Comparison of ENCODE assay signal across 33 cellular contexts in genomic region chr5:5266296-5266695, GRCh38.
"Had no signal": no experiment of that assay in that cellular context is flagged by ENCODE, and none has a peak within 500 bp of the region (broad histone marks: within the 10 kb centered on the region; RNA-seq: fewer than 3 reads in every experiment).

No MANE protein-coding gene starts in this region.

- H3K27ac ChIP-seq: ascending aorta, breast epithelium, coronary artery, dorsolateral prefrontal cortex, gastroesophageal sphincter, heart right ventricle, WERI-Rb-1 had no signal

- H3K9me3 ChIP-seq: ascending aorta, breast epithelium, heart right ventricle had no signal

- ATAC-seq: activated CD4-positive, alpha-beta T cell treated with anti-CD3 and anti-CD28 coated beads for 36 hours; activated CD8-positive, alpha-beta memory T cell treated with anti-CD3 and anti-CD28 coated beads, Interleukin-2, amount 10 ng/mL, durations not matched to agents 7 days and 5 days; activated CD8-positive, alpha-beta T cell treated with anti-CD3 and anti-CD28 coated beads, Interleukin-2, amount 10 ng/mL, durations not matched to agents 7 days and 5 days; activated naive CD4-positive, alpha-beta T cell treated with anti-CD3 and anti-CD28 coated beads, Interleukin-2, amount 50 U/mL, for 72 hours; activated T-cell treated with anti-CD3 and anti-CD28 coated beads, Interleukin-2, amount 50 U/mL, for 72 hours; esophagus mucosa; gastroesophageal sphincter; heart right ventricle; T-helper 17 cell had no signal

- H3K4me1 ChIP-seq: ascending aorta, breast epithelium had no signal

- H3K4me1 Mint-ChIP-seq: activated CD4-positive, alpha-beta T cell treated with anti-CD3 and anti-CD28 coated beads for 36 hours; activated CD4-positive, alpha-beta T cell treated with anti-CD3 and anti-CD28 coated beads, Interleukin-2, amount 10 ng/mL, durations not matched to agents 24 days and 14 days; activated CD8-positive, alpha-beta memory T cell treated with anti-CD3 and anti-CD28 coated beads, Interleukin-2, amount 10 ng/mL, durations not matched to agents 7 days and 5 days; activated naive CD4-positive, alpha-beta T cell treated with anti-CD3 and anti-CD28 coated beads, Interleukin-2, amount 10 ng/mL, durations not matched to agents 7 days and 5 days; activated naive CD8-positive, alpha-beta T cell treated with anti-CD3 and anti-CD28 coated beads, Interleukin-2, amount 10 ng/mL, durations not matched to agents 7 days and 5 days; central memory CD8-positive, alpha-beta T cell; T-helper 17 cell had no signal

- H3K36me3 ChIP-seq: ascending aorta, breast epithelium, gastroesophageal sphincter, heart right ventricle, WERI-Rb-1 had no signal

- H3K27me3 ChIP-seq: ascending aorta, breast epithelium, dorsolateral prefrontal cortex had no signal

- H3K4me3 Mint-ChIP-seq: activated CD4-positive, alpha-beta memory T cell treated with anti-CD3 and anti-CD28 coated beads for 36 hours; activated CD4-positive, alpha-beta T cell treated with anti-CD3 and anti-CD28 coated beads for 36 hours; activated CD4-positive, alpha-beta T cell treated with anti-CD3 and anti-CD28 coated beads, Interleukin-2, amount 10 ng/mL, durations not matched to agents 24 days and 14 days; activated CD8-positive, alpha-beta memory T cell treated with anti-CD3 and anti-CD28 coated beads, Interleukin-2, amount 10 ng/mL, durations not matched to agents 7 days and 5 days; activated CD8-positive, alpha-beta T cell treated with anti-CD3 and anti-CD28 coated beads, Interleukin-2, amount 10 ng/mL, durations not matched to agents 7 days and 5 days; activated naive CD4-positive, alpha-beta T cell treated with anti-CD3 and anti-CD28 coated beads, Interleukin-2, amount 10 ng/mL, durations not matched to agents 7 days and 5 days; activated naive CD8-positive, alpha-beta T cell treated with anti-CD3 and anti-CD28 coated beads, Interleukin-2, amount 10 ng/mL, durations not matched to agents 7 days and 5 days; activated T-cell treated with anti-CD3 and anti-CD28 coated beads, Interleukin-2, amount 50 U/mL, for 72 hours; brain; central memory CD8-positive, alpha-beta T cell; dendritic cell treated with granulocyte-macrophage colony-stimulating factor and Interleukin-4, amounts not matched to agents 40 ng/mL and 50 ng/mL, for 4 days; endodermal cell; T-helper 17 cell; T-helper 2 cell treated with Interferon-gamma antibody and Interleukin-4, amounts not matched to agents 5 μg/mL and 100 μg/mL, for 36 hours had no signal

- H3K27me3 Mint-ChIP-seq: activated CD4-positive, alpha-beta memory T cell treated with anti-CD3 and anti-CD28 coated beads for 36 hours; activated CD4-positive, alpha-beta T cell treated with anti-CD3 and anti-CD28 coated beads, Interleukin-2, amount 10 ng/mL, durations not matched to agents 24 days and 14 days; activated CD8-positive, alpha-beta memory T cell treated with anti-CD3 and anti-CD28 coated beads, Interleukin-2, amount 10 ng/mL, durations not matched to agents 7 days and 5 days; activated naive CD4-positive, alpha-beta T cell treated with anti-CD3 and anti-CD28 coated beads, Interleukin-2, amount 10 ng/mL, durations not matched to agents 7 days and 5 days; activated naive CD8-positive, alpha-beta T cell treated with anti-CD3 and anti-CD28 coated beads, Interleukin-2, amount 10 ng/mL, durations not matched to agents 7 days and 5 days; dendritic cell treated with granulocyte-macrophage colony-stimulating factor and Interleukin-4, amounts not matched to agents 40 ng/mL and 50 ng/mL, for 4 days had no signal

- H3K9me3 Mint-ChIP-seq: activated CD4-positive, alpha-beta memory T cell treated with anti-CD3 and anti-CD28 coated beads for 36 hours; activated CD4-positive, alpha-beta T cell treated with anti-CD3 and anti-CD28 coated beads, Interleukin-2, amount 10 ng/mL, durations not matched to agents 24 days and 14 days; activated naive CD8-positive, alpha-beta T cell treated with anti-CD3 and anti-CD28 coated beads, Interleukin-2, amount 10 ng/mL, durations not matched to agents 7 days and 5 days; endodermal cell; T-helper 2 cell treated with Interferon-gamma antibody and Interleukin-4, amounts not matched to agents 5 μg/mL and 100 μg/mL, for 36 hours had no signal

- H3K36me3 Mint-ChIP-seq: activated CD4-positive, alpha-beta memory T cell treated with anti-CD3 and anti-CD28 coated beads for 36 hours; activated CD8-positive, alpha-beta memory T cell treated with anti-CD3 and anti-CD28 coated beads, Interleukin-2, amount 10 ng/mL, durations not matched to agents 7 days and 5 days; activated naive CD4-positive, alpha-beta T cell treated with anti-CD3 and anti-CD28 coated beads, Interleukin-2, amount 10 ng/mL, durations not matched to agents 7 days and 5 days; activated naive CD4-positive, alpha-beta T cell treated with anti-CD3 and anti-CD28 coated beads, Interleukin-2, amount 50 U/mL, for 72 hours; activated naive CD8-positive, alpha-beta T cell treated with anti-CD3 and anti-CD28 coated beads, Interleukin-2, amount 10 ng/mL, durations not matched to agents 7 days and 5 days; brain had no signal

- H3K4me3 ChIP-seq: ascending aorta, breast epithelium, coronary artery, dorsolateral prefrontal cortex, gastroesophageal sphincter, heart right ventricle had no signal

- DNase-seq: activated CD4-positive, alpha-beta memory T cell treated with anti-CD3 and anti-CD28 coated beads for 36 hours; activated CD4-positive, alpha-beta T cell treated with anti-CD3 and anti-CD28 coated beads for 36 hours; activated CD4-positive, alpha-beta T cell treated with anti-CD3 and anti-CD28 coated beads, Interleukin-2, amount 10 ng/mL, durations not matched to agents 24 days and 14 days; activated CD4-positive, CD25-positive, alpha-beta regulatory T cell; activated CD4-positive, CD25-positive, alpha-beta regulatory T cell treated with anti-CD3 and anti-CD28 coated beads, Interleukin-2, amount 50 U/mL, for 72 hours; activated CD8-positive, alpha-beta memory T cell treated with anti-CD3 and anti-CD28 coated beads, Interleukin-2, amount 10 ng/mL, durations not matched to agents 7 days and 5 days; activated CD8-positive, alpha-beta memory T cell treated with anti-CD3 and anti-CD28 coated beads, Interleukin-2, amount 50 U/mL, for 4 hours; activated CD8-positive, alpha-beta T cell treated with anti-CD3 and anti-CD28 coated beads, Interleukin-2, amount 10 ng/mL, durations not matched to agents 7 days and 5 days; activated gamma-delta T cell; activated naive CD4-positive, alpha-beta T cell; activated naive CD4-positive, alpha-beta T cell treated with anti-CD3 and anti-CD28 coated beads, Interleukin-2, amount 10 ng/mL, durations not matched to agents 7 days and 5 days; activated naive CD8-positive, alpha-beta T cell treated with anti-CD3 and anti-CD28 coated beads, Interleukin-2, amount 10 ng/mL, durations not matched to agents 7 days and 5 days; activated T-cell treated with anti-CD3 and anti-CD28 coated beads, Interleukin-2, amount 50 U/mL, for 1 hour; activated T-cell treated with anti-CD3 and anti-CD28 coated beads, Interleukin-2, amount 50 U/mL, for 72 hours; dorsolateral prefrontal cortex; effector memory CD4-positive, alpha-beta T cell; endodermal cell; foreskin melanocyte; heart right ventricle; T-helper 1 cell; T-helper 17 cell; T1000; WERI-Rb-1 had no signal

- H3K27ac Mint-ChIP-seq: activated CD4-positive, alpha-beta memory T cell treated with anti-CD3 and anti-CD28 coated beads for 36 hours; activated CD4-positive, alpha-beta T cell treated with anti-CD3 and anti-CD28 coated beads for 36 hours; activated CD4-positive, alpha-beta T cell treated with anti-CD3 and anti-CD28 coated beads, Interleukin-2, amount 10 ng/mL, durations not matched to agents 24 days and 14 days; activated CD8-positive, alpha-beta memory T cell treated with anti-CD3 and anti-CD28 coated beads, Interleukin-2, amount 10 ng/mL, durations not matched to agents 7 days and 5 days; activated CD8-positive, alpha-beta T cell treated with anti-CD3 and anti-CD28 coated beads, Interleukin-2, amount 10 ng/mL, durations not matched to agents 7 days and 5 days; activated naive CD4-positive, alpha-beta T cell treated with anti-CD3 and anti-CD28 coated beads, Interleukin-2, amount 10 ng/mL, durations not matched to agents 7 days and 5 days; activated naive CD4-positive, alpha-beta T cell treated with anti-CD3 and anti-CD28 coated beads, Interleukin-2, amount 50 U/mL, for 72 hours; activated naive CD8-positive, alpha-beta T cell treated with anti-CD3 and anti-CD28 coated beads, Interleukin-2, amount 10 ng/mL, durations not matched to agents 7 days and 5 days; activated T-cell treated with anti-CD3 and anti-CD28 coated beads, Interleukin-2, amount 50 U/mL, for 72 hours; brain; dendritic cell treated with granulocyte-macrophage colony-stimulating factor and Interleukin-4, amounts not matched to agents 40 ng/mL and 50 ng/mL, for 4 days; T-helper 17 cell; T-helper 2 cell treated with Interferon-gamma antibody and Interleukin-4, amounts not matched to agents 5 μg/mL and 100 μg/mL, for 36 hours had no signal
